In the genomic region with DNA sequence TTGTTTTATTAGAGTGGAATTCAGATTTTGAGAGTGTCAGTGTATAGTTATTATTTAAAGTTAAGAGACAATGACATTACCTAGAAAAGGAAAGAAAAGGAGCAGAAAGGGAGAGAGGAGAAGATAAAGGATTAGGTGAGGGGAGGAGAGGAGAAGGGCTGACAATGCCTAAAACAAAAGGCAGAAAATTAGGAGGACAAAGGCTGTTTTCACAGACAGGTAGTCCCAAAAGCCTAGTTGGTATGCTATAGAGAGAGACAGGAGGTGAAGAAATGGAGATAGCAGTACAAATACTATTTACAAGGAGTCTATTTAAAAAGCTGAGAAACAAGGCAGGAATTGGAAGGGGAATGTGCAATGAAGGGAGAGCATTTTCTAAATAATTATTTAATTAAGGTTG, we compare ENCODE assay signal across 22 cellular contexts.
DNase-seq lines count a peak whose midpoint lies in the region; ATAC-seq, FAIRE-seq and TF ChIP-seq lines count a peak whose summit lies in the region.
"Had no signal": no experiment of that assay in that cellular context is flagged by ENCODE, and none has a peak within 500 bp of the region (broad histone marks: within the 10 kb centered on the region; RNA-seq: fewer than 3 reads in every experiment).

No MANE protein-coding gene starts in this region.

- H2BK20ac ChIP-seq in H1 (ENCODE audit: low read length) = no peak overlapping the region

- H3K56ac ChIP-seq in H1 (replicated peaks; ENCODE audit: insufficient read length, low read depth, low read length) = no peak overlapping the region

- H3K27me3 Mint-ChIP-seq in GM23338 (ENCODE audit: insufficient read depth, low read depth, poor library complexity) = no peaks in the 10 kb centered on the region
- no peaks in the 10 kb centered on the region for H3K27me3 Mint-ChIP-seq in neural progenitor cell (ENCODE audit: insufficient read depth, low read depth)
- H3K27me3 Mint-ChIP-seq: B cell; CD4-positive, CD25-positive, alpha-beta regulatory T cell had no signal

- H3K36me3 Mint-ChIP-seq in GM23338 (ENCODE audit: low read depth) = no peaks in the 10 kb centered on the region
- no peaks in the 10 kb centered on the region for H3K36me3 Mint-ChIP-seq in neural progenitor cell
- H3K36me3 Mint-ChIP-seq: CD4-positive, CD25-positive, alpha-beta regulatory T cell; CD8-positive, alpha-beta T cell had no signal

- no peak overlapping the region for H3K14ac ChIP-seq in H1 (ENCODE audit: insufficient read length)

- no peak overlapping the region for H2BK5ac ChIP-seq in H1 (ENCODE audit: low read depth, low read length)

- H3K79me2 ChIP-seq in GM23338 (replicated peaks; ENCODE audit: insufficient read depth) = no peaks in the 10 kb centered on the region
- no peaks in the 10 kb centered on the region for H3K79me2 ChIP-seq in SU-DHL-6 (ENCODE audit: insufficient read depth, low read length)
- no peaks in the 10 kb centered on the region for H3K79me2 ChIP-seq in H1 (ENCODE audit: control insufficient read depth in 1 of 2, insufficient read depth in 2 of 2, low read length in 2 of 2)
- H3K79me2 ChIP-seq in neural progenitor cell (ENCODE audit: low read depth) = no peaks in the 10 kb centered on the region
- no peaks in the 10 kb centered on the region for H3K79me2 ChIP-seq in osteoblast (ENCODE audit: insufficient read depth, low read length)

- no peak overlapping the region for H2BK15ac ChIP-seq in H1 (ENCODE audit: low read length)

- TF ChIP-seq POLR2A in H1 (IDR thresholded peaks at IDR 0.05; ENCODE audit: control extremely low read depth in 1 of 2, low read depth in 2 of 2, low read length in 2 of 2) = no peak

- no peak for TF ChIP-seq EP300 in H1 (IDR thresholded peaks at IDR 0.05; ENCODE audit: borderline replicate concordance in 1 of 2, low read depth in 2 of 2, low read length in 2 of 2)

- H3K9me3 ChIP-seq in SU-DHL-6 (ENCODE audit: insufficient read depth, low read length) = no peaks in the 10 kb centered on the region
- no peaks in the 10 kb centered on the region for H3K9me3 ChIP-seq in H1 (ENCODE audit: insufficient read depth in 2 of 2, low read depth in 1 of 2, low read length in 1 of 2)
- no peaks in the 10 kb centered on the region for H3K9me3 ChIP-seq in neural progenitor cell (ENCODE audit: low read depth)
- no peaks in the 10 kb centered on the region for H3K9me3 ChIP-seq in osteoblast (ENCODE audit: low read depth, low read length)
- H3K9me3 ChIP-seq: BLaER1, Caco-2 had no signal

- H3K9ac ChIP-seq in SU-DHL-6 (ENCODE audit: low read length) (no peak overlapping the region), H1 (replicated peaks in 1 of 4; ENCODE audit: extremely low read depth in 1 of 4, low read depth in 3 of 4, low read length in 3 of 4) (no peak overlapping the region), neural progenitor cell (no peak overlapping the region)
- H3K9ac ChIP-seq: BLaER1 had no signal

- no peak; a peak in 1 of 4 replicates for TF ChIP-seq RAD21 in H1 (IDR thresholded peaks at IDR 0.05 in 1 of 2, conservative IDR thresholded peaks at IDR 0.05 in 1 of 2; ENCODE audit: low read depth in 2 of 2, low read length in 2 of 2)

- H3F3A ChIP-seq in GM23338 (replicated peaks; ENCODE audit: low read depth) = no peaks in the 10 kb centered on the region
- H3F3A ChIP-seq in SU-DHL-6 (ENCODE audit: insufficient read depth) = no peaks in the 10 kb centered on the region
- H3F3A ChIP-seq in neural progenitor cell (ENCODE audit: low read depth) = no peaks in the 10 kb centered on the region

- POLR2A ChIA-PET in H1 (lab: Charles Lee; ENCODE audit: partially characterized antibody) = no interaction called here

- H3K9me2 ChIP-seq in GM23338 (ENCODE audit: insufficient read depth) (no peaks in the 10 kb centered on the region), SU-DHL-6 (replicated peaks; ENCODE audit: insufficient read depth, low read length) (no peaks in the 10 kb centered on the region)

- H3K4me1 Mint-ChIP-seq in GM23338 = peaks cover 21% of the 10 kb centered on the region
- H3K4me1 Mint-ChIP-seq in neural progenitor cell = no peaks in the 10 kb centered on the region
- H3K4me1 Mint-ChIP-seq: B cell; CD4-positive, CD25-positive, alpha-beta regulatory T cell had no signal

- CTCF ChIA-PET in H1 (lab: Charles Lee; ENCODE audit: partially characterized antibody) = interaction anchor here (0.6 to 1.7 kb wide), 3 partner anchors 13 to 1564 kb away, joined by 4 to 8 read pairs (median 5); no protein-coding TSS in a partner anchor

- peak; percentile 34 for DNase-seq in GM23338 (ENCODE audit: low spot score)
- no peak for DNase-seq in H1 (ENCODE audit: low read depth in 1 of 2, low spot score in 2 of 2)
- no peak for DNase-seq in neural progenitor cell (ENCODE audit: low spot score)
- DNase-seq in activated CD4-positive, alpha-beta T cell treated with anti-CD3 and anti-CD28 coated beads, Interleukin-2, amount 50 U/mL, for 4 hours = no peak
- no peak for DNase-seq in osteoblast (ENCODE audit: insufficient read length, low spot score, missing footprints)
- DNase-seq: CD4-positive, CD25-positive, alpha-beta regulatory T cell; CD8-positive, alpha-beta T cell; DMS153; DND-41; H9; HFFc6 had no signal

- H3K27ac Mint-ChIP-seq in GM23338 = no peak overlapping the region
- no peak overlapping the region for H3K27ac Mint-ChIP-seq in neural progenitor cell
- H3K27ac Mint-ChIP-seq: B cell; CD4-positive, CD25-positive, alpha-beta regulatory T cell; CD8-positive, alpha-beta T cell; HFFc6 had no signal

- no peak overlapping the region for H3K4ac ChIP-seq in H1 (replicated peaks; ENCODE audit: insufficient read length, low read depth, low read length)

- H3K27ac ChIP-seq in GM23338 (ENCODE audit: low read depth) = no peak overlapping the region
- H3K27ac ChIP-seq in SU-DHL-6 (ENCODE audit: low read depth, low read length) = no peak overlapping the region
- H3K27ac ChIP-seq in H1 (ENCODE audit: low read depth, low read length) = no peak overlapping the region
- H3K27ac ChIP-seq in neural progenitor cell = no peak overlapping the region
- H3K27ac ChIP-seq in osteoblast (ENCODE audit: low read depth, low read length) = no peak overlapping the region
- H3K27ac ChIP-seq: 22Rv1, BLaER1, C4-2B had no signal

- no peak overlapping the region for H3K18ac ChIP-seq in H1 (ENCODE audit: extremely low read depth, low read length)

- H3K36me3 ChIP-seq in GM23338 (ENCODE audit: insufficient read depth) = no peaks in the 10 kb centered on the region
- no peaks in the 10 kb centered on the region for H3K36me3 ChIP-seq in SU-DHL-6 (ENCODE audit: low read length)
- no peaks in the 10 kb centered on the region for H3K36me3 ChIP-seq in H1 (ENCODE audit: control insufficient read depth in 2 of 4, insufficient read depth in 4 of 4, low read length in 3 of 4)
- H3K36me3 ChIP-seq in neural progenitor cell = no peaks in the 10 kb centered on the region
- no peaks in the 10 kb centered on the region for H3K36me3 ChIP-seq in osteoblast (ENCODE audit: insufficient read depth, low read length)
- H3K36me3 ChIP-seq: BLaER1 had no signal

- TF ChIP-seq CTCF in GM23338 (conservative IDR thresholded peaks at IDR 0.05; ENCODE audit: low read depth in 2 of 2) (no peak), SU-DHL-6 (IDR thresholded peaks at IDR 0.05; ENCODE audit: insufficient read depth, low read length, poor library complexity, severe bottlenecking) (no peak), H1 (IDR thresholded peaks at IDR 0.05; ENCODE audit: control extremely low read depth in 1 of 3, insufficient read depth in 1 of 3, low read depth in 1 of 3, low read length in 3 of 3) (no peak), neural progenitor cell (IDR thresholded peaks at IDR 0.05) (no peak), osteoblast (IDR thresholded peaks at IDR 0.05; ENCODE audit: extremely low read depth, low read depth, low read length) (no peak)

- H3K27me3 ChIP-seq in GM23338 (ENCODE audit: insufficient read depth) (no peaks in the 10 kb centered on the region), SU-DHL-6 (ENCODE audit: low read length) (no peaks in the 10 kb centered on the region), H1 (replicated peaks in 1 of 4; ENCODE audit: control insufficient read depth in 3 of 4, extremely low read depth in 1 of 4, insufficient read depth in 3 of 4, low read length in 3 of 4) (no peaks in the 10 kb centered on the region), neural progenitor cell (no peaks in the 10 kb centered on the region), osteoblast (ENCODE audit: insufficient read depth, low read length) (no peaks in the 10 kb centered on the region)
- H3K27me3 ChIP-seq: BLaER1 had no signal

- no peak overlapping the region for H2BK12ac ChIP-seq in H1 (ENCODE audit: low read depth, low read length)

- H4K8ac ChIP-seq in H1 (ENCODE audit: extremely low read depth, insufficient read depth, low read length) = no peak overlapping the region

- H3K4me3 ChIP-seq in GM23338 (no peak overlapping the region), SU-DHL-6 (ENCODE audit: insufficient read depth, low read length, poor library complexity, severe bottlenecking) (no peak overlapping the region), H1 (ENCODE audit: extremely low read depth in 1 of 4, insufficient read depth in 2 of 4, low read depth in 3 of 4, low read length in 4 of 4) (no peak overlapping the region), neural progenitor cell (no peak overlapping the region), osteoblast (ENCODE audit: insufficient read depth, low read length) (no peak overlapping the region)
- H3K4me3 ChIP-seq: BLaER1 had no signal

- H2AFZ ChIP-seq in GM23338 (no peak overlapping the region), SU-DHL-6 (ENCODE audit: low read depth, low read length, severe bottlenecking) (peak overlapping the region; percentile 46), H1 (ENCODE audit: low read length) (no peak overlapping the region), neural progenitor cell (replicated peaks) (no peak overlapping the region), osteoblast (ENCODE audit: low read length) (no peak overlapping the region)

- H3K4me2 ChIP-seq in GM23338 = peak overlapping the region; percentile 54
- no peak overlapping the region for H3K4me2 ChIP-seq in SU-DHL-6 (ENCODE audit: low read depth, low read length, poor library complexity, severe bottlenecking)
- H3K4me2 ChIP-seq in H1 (ENCODE audit: insufficient read depth in 1 of 2, low read depth in 2 of 2, low read length in 2 of 2) = 0 out of 4 replicates have a peak overlapping the region, but pooled peaks have one; percentile 6 to 9
- H3K4me2 ChIP-seq in neural progenitor cell = peak overlapping the region; percentile 8
- H3K4me2 ChIP-seq in osteoblast (ENCODE audit: insufficient read depth, low read length) = no peak overlapping the region
- H3K4me2 ChIP-seq: BLaER1 had no signal

- H4K5ac ChIP-seq in H1 (ENCODE audit: insufficient read length, low read depth, low read length) = no peak overlapping the region

- FAIRE-seq in H1 (lab: Jason Lieb, UNC) = no peak
- FAIRE-seq: A204.1, G401.6, GM12892, GM19239 had no signal

- H3K23me2 ChIP-seq in H1 (ENCODE audit: low read depth, low read length) = no peaks in the 10 kb centered on the region

- H4K20me1 ChIP-seq in GM23338 (replicated peaks; ENCODE audit: insufficient read depth) (no peaks in the 10 kb centered on the region), SU-DHL-6 (ENCODE audit: low read depth, low read length) (no peaks in the 10 kb centered on the region), H1 (replicated peaks in 1 of 2; ENCODE audit: control insufficient read depth in 1 of 2, insufficient read depth in 2 of 2, low read length in 2 of 2) (no peaks in the 10 kb centered on the region), neural progenitor cell (ENCODE audit: low read depth) (no peaks in the 10 kb centered on the region), osteoblast (ENCODE audit: insufficient read depth, low read length) (no peaks in the 10 kb centered on the region)
- H4K20me1 ChIP-seq: BLaER1 had no signal

- no peaks in the 10 kb centered on the region for H3K79me1 ChIP-seq in H1 (ENCODE audit: low read depth, low read length)

- H2BK120ac ChIP-seq in H1 (replicated peaks; ENCODE audit: low read depth, low read length) = no peak overlapping the region

- H4K91ac ChIP-seq in H1 (replicated peaks; ENCODE audit: insufficient read length, low read length) = no peak overlapping the region

- H3K4me1 ChIP-seq in GM23338 (ENCODE audit: insufficient read depth) (peaks cover 10% of the 10 kb centered on the region), H1 (replicated peaks in 1 of 4; ENCODE audit: control insufficient read depth in 3 of 4, insufficient read depth in 4 of 4, low read length in 3 of 4) (peaks cover 0 to 5% (median 0%) of the 10 kb centered on the region in 4 experiments; a peak in 1 of 7 replicates), neural progenitor cell (peaks cover 9% of the 10 kb centered on the region), osteoblast (ENCODE audit: insufficient read depth, low read length) (no peaks in the 10 kb centered on the region)
- H3K4me1 ChIP-seq: BLaER1 had no signal

- peak; percentile 92 for ATAC-seq in GM23338
- ATAC-seq in GM19467 (IDR thresholded peaks at IDR 0.05; ENCODE audit: unreplicated experiment) = no peak
- ATAC-seq: CD8-positive, alpha-beta T cell had no signal

- H2AK5ac ChIP-seq in H1 (ENCODE audit: low read depth, low read length) = no peak overlapping the region

- H3K23ac ChIP-seq in H1 (ENCODE audit: insufficient read length) = no peak overlapping the region

- H3K4me3 Mint-ChIP-seq in GM23338 = no peak overlapping the region
- no peak overlapping the region for H3K4me3 Mint-ChIP-seq in neural progenitor cell
- H3K4me3 Mint-ChIP-seq: B cell; CD4-positive, CD25-positive, alpha-beta regulatory T cell; CD8-positive, alpha-beta T cell; H9; HFFc6 had no signal

- no peaks in the 10 kb centered on the region for H3K9me3 Mint-ChIP-seq in GM23338
- no peaks in the 10 kb centered on the region for H3K9me3 Mint-ChIP-seq in neural progenitor cell
- H3K9me3 Mint-ChIP-seq: H9 had no signal

Comparison
In these comparisons a context has a peak if more than half of its experiments do, and no peak if none do; other contexts are left out.
1. H3K4me2 ChIP-seq: peak in GM23338 (single experiment), H1 (2 of 2) and neural progenitor cell (single experiment); none in SU-DHL-6 (single experiment) and osteoblast (single experiment).